ENCODE assay signal across 11 cellular contexts in the genomic region with DNA sequence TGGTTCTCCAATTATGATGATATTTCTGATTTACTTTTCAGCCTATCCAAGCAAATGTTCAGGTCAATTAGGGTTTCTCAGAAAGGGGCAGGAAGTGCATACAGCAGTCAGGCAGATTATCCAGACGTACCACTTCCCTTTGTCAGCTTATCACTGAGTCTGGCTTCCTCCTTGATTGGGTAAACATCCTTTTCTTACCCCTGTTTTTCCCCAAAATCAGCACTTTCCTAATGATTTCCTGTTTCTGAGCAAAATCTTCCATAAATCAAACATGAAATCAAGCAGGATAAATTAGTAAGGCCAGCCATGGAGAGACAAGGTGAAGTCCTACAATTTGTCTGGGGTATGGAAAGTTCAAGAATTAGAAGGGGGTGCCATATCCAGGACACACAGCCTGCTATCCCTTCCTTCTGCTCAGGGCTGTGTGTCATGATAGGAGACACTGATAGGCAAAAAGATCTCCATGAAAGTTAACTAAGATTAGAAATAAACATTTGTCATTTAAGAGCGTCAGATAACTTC. TPM values are rescaled to one million over a fixed set of nuclear protein-coding genes. Genes with fewer than 3 reads are reported as not detected.
DNase-seq lines count a peak whose midpoint lies in the region; ATAC-seq and TF ChIP-seq lines count a peak whose summit lies in the region.
"Had no signal": no experiment of that assay in that cellular context is flagged by ENCODE, and none has a peak within 500 bp of the region (broad histone marks: within the 10 kb centered on the region; RNA-seq: fewer than 3 reads in every experiment).

No MANE protein-coding gene starts in this region.

- no peaks in the 10 kb centered on the region for H3K27me3 ChIP-seq in endodermal cell (ENCODE audit: control insufficient read depth, insufficient read depth, low read length, poor library complexity, severe bottlenecking)
- H3K27me3 ChIP-seq: tibial artery had no signal

- peak overlapping the region; percentile 70 for H3K27ac Mint-ChIP-seq in activated T-cell treated with anti-CD3 and anti-CD28 coated beads, Interleukin-2, amount 50 U/mL, for 72 hours
- H3K27ac Mint-ChIP-seq in endodermal cell, result no peak overlapping the region

- H3K36me3 Mint-ChIP-seq in activated T-cell treated with anti-CD3 and anti-CD28 coated beads, Interleukin-2, amount 50 U/mL, for 72 hours (ENCODE audit: insufficient read depth in 2 of 2), result peaks cover under 1 to 2% of the 10 kb centered on the region in 2 donors
- H3K36me3 Mint-ChIP-seq in endodermal cell (ENCODE audit: low read depth), result peaks cover 5% of the 10 kb centered on the region

- peaks cover 10% of the 10 kb centered on the region for H3K4me1 ChIP-seq in endodermal cell (ENCODE audit: control insufficient read depth, insufficient read depth, low read length)
- H3K4me1 ChIP-seq: tibial artery had no signal

- peak overlapping the region; percentile 9 for H3K4me3 ChIP-seq in endodermal cell (ENCODE audit: low read length)
- H3K4me3 ChIP-seq: tibial artery had no signal

- WGBS in endodermal cell (ENCODE audit: insufficient coverage in 1 of 2, insufficient read length in 1 of 2), 2 experiments, result 89 to 100% methylated on average over 1 to 2 of the region's 2 CpGs

- H3K9me3 Mint-ChIP-seq in activated T-cell treated with anti-CD3 and anti-CD28 coated beads, Interleukin-2, amount 50 U/mL, for 72 hours, result no peaks in the 10 kb centered on the region
- H3K9me3 Mint-ChIP-seq in endodermal cell, result peaks cover 17% of the 10 kb centered on the region
- H3K9me3 Mint-ChIP-seq: central memory CD8-positive, alpha-beta T cell had no signal

- peak overlapping the region; percentile 25 to 39 for H3K4me3 Mint-ChIP-seq in activated T-cell treated with anti-CD3 and anti-CD28 coated beads, Interleukin-2, amount 50 U/mL, for 72 hours
- no peak overlapping the region for H3K4me3 Mint-ChIP-seq in endodermal cell
- H3K4me3 Mint-ChIP-seq: central memory CD8-positive, alpha-beta T cell had no signal

- no peak overlapping the region for H3K27ac ChIP-seq in endodermal cell (ENCODE audit: low read depth, low read length)
- H3K27ac ChIP-seq: tibial artery had no signal

- no peak for TF ChIP-seq CTCF in endodermal cell (conservative IDR thresholded peaks at IDR 0.05)

- H3K36me3 ChIP-seq in endodermal cell (ENCODE audit: control insufficient read depth, insufficient read depth, low read length), result no peaks in the 10 kb centered on the region
- H3K36me3 ChIP-seq: tibial artery had no signal

- DNase-seq in activated T-cell treated with anti-CD3 and anti-CD28 coated beads, Interleukin-2, amount 50 U/mL, for 72 hours, result no peak
- no peak for DNase-seq in activated T-cell treated with anti-CD3 and anti-CD28 coated beads for 4 hours
- DNase-seq in SKM-1 treated with dmso at 0.1 percent for 144 hours (lab: John Stamatoyannopoulos, UW; ENCODE audit: unreplicated experiment), result peak; percentile 70
- DNase-seq in endodermal cell, result no peak
- DNase-seq in pulmonary artery endothelial cell (ENCODE audit: low read depth, low spot score), result peak; percentile 78
- no peak for DNase-seq in A172 (ENCODE audit: low spot score)
- DNase-seq in OCI-M2 (lab: John Stamatoyannopoulos, UW; ENCODE audit: unreplicated experiment), result no peak
- DNase-seq: retina, tibial artery had no signal

- H3K27me3 Mint-ChIP-seq in activated T-cell treated with anti-CD3 and anti-CD28 coated beads, Interleukin-2, amount 50 U/mL, for 72 hours (ENCODE audit: low read depth), result no peaks in the 10 kb centered on the region
- no peaks in the 10 kb centered on the region for H3K27me3 Mint-ChIP-seq in endodermal cell (ENCODE audit: insufficient read depth)
- H3K27me3 Mint-ChIP-seq: central memory CD8-positive, alpha-beta T cell had no signal

- H3K9me3 ChIP-seq in endodermal cell (ENCODE audit: control insufficient read depth, low read length), result peaks cover 6% of the 10 kb centered on the region
- H3K9me3 ChIP-seq: tibial artery had no signal

- H3K4me1 Mint-ChIP-seq in activated T-cell treated with anti-CD3 and anti-CD28 coated beads, Interleukin-2, amount 50 U/mL, for 72 hours (ENCODE audit: low read depth), result peaks cover 35% of the 10 kb centered on the region
- peaks cover 35% of the 10 kb centered on the region for H3K4me1 Mint-ChIP-seq in endodermal cell

- H3K9ac ChIP-seq in endodermal cell (ENCODE audit: extremely low read depth, low read length, poor library complexity, severe bottlenecking), result no peak overlapping the region

- ATAC-seq in activated T-cell treated with anti-CD3 and anti-CD28 coated beads, Interleukin-2, amount 50 U/mL, for 72 hours (replicated peaks in 1 of 2), result peak; percentile 25 to 52
- ATAC-seq in HG03045 (IDR thresholded peaks at IDR 0.05; ENCODE audit: unreplicated experiment), result no peak

RNA-seq across cellular contexts. Expression of a gene that starts 29.0 kb away (rescaled TPM):
- total RNA-seq in activated T-cell treated with anti-CD3 and anti-CD28 coated beads, Interleukin-2, amount 50 U/mL, for 72 hours, result under 1 TPM in 1 of 2 donors, not detected in 1; 0.05 TPM
- total RNA-seq in endodermal cell (not detected), pulmonary artery endothelial cell (not detected in 2 replicates)
- not detected for polyA plus RNA-seq in endodermal cell (2013, experiment 1 of 2)
- not detected for polyA plus RNA-seq in endodermal cell (2013, experiment 2 of 2)
- total RNA-seq in A172 (2014; rRNA removed; shearing (Covaris generic)), result not detected in 2 replicates

RNA-seq across cellular contexts. Expression of a gene that starts 58.9 kb away (rescaled TPM):
- 100 to 1,000 TPM in 1 of 2 donors, 10 to 100 TPM in 1; 98.1 to 104 TPM for total RNA-seq in activated T-cell treated with anti-CD3 and anti-CD28 coated beads, Interleukin-2, amount 50 U/mL, for 72 hours
- 10 to 100 TPM; 79.3 to 82.4 TPM for total RNA-seq in endodermal cell
- 49.8 TPM for polyA plus RNA-seq in endodermal cell (2013, experiment 1 of 2)
- polyA plus RNA-seq in endodermal cell (2013, experiment 2 of 2), result 50.2 TPM
- total RNA-seq in pulmonary artery endothelial cell, result 59.5 and 138 TPM in 2 replicates
- total RNA-seq in A172 (2014; rRNA removed; shearing (Covaris generic)), result 5.3 and 9.4 TPM in 2 replicates

Comparison
In these comparisons a context has a peak if more than half of its experiments do, and no peak if none do; other contexts are left out.
1. DNase-seq: peak in SKM-1 treated with dmso at 0.1 percent for 144 hours (single experiment) and pulmonary artery endothelial cell (single experiment); none in activated T-cell treated with anti-CD3 and anti-CD28 coated beads, Interleukin-2, amount 50 U/mL, for 72 hours (0 of 2), activated T-cell treated with anti-CD3 and anti-CD28 coated beads for 4 hours (single experiment), endodermal cell (single experiment), A172 (single experiment) and OCI-M2 (single experiment).